8 cellular contexts compared by ENCODE assay signal in genomic region chr7:94655562-94655883, GRCh38. TPM values are rescaled to one million over a fixed set of nuclear protein-coding genes. Genes with fewer than 3 reads are reported as not detected.
DNase-seq lines count a peak whose midpoint lies in the region; ATAC-seq and TF ChIP-seq lines count a peak whose summit lies in the region.

No MANE protein-coding gene starts in this region.

- H3K9me2 ChIP-seq in SU-DHL-6 (replicated peaks; ENCODE audit: insufficient read depth, low read length), result no peaks in the 10 kb centered on the region

- H3K27me3 ChIP-seq in SU-DHL-6 (ENCODE audit: low read length), result no peaks in the 10 kb centered on the region

- H3K36me3 ChIP-seq in SU-DHL-6 (ENCODE audit: low read length), result no peaks in the 10 kb centered on the region

- H3K4me3 ChIP-seq in GM08714 (ENCODE audit: low read length) (peak overlapping the region; percentile 75), SU-DHL-6 (ENCODE audit: insufficient read depth, low read length, poor library complexity, severe bottlenecking) (peak overlapping the region; percentile 82), foreskin fibroblast (ENCODE audit: low read depth in 1 of 2, low read length in 2 of 2) (peak overlapping the region; percentile 60 to 69), retinal pigment epithelial cell (ENCODE audit: low read length) (peak overlapping the region; percentile 84)

- peak overlapping the region; percentile 53 for H3K27ac ChIP-seq in SU-DHL-6 (ENCODE audit: low read depth, low read length)

- ATAC-seq in HG03521 (IDR thresholded peaks at IDR 0.05; ENCODE audit: unreplicated experiment) (no peak), HG03039 (IDR thresholded peaks at IDR 0.05; ENCODE audit: unreplicated experiment) (no peak)

- H3K79me2 ChIP-seq in SU-DHL-6 (ENCODE audit: insufficient read depth, low read length), result peaks cover 33% of the 10 kb centered on the region

- TF ChIP-seq CTCF in SU-DHL-6 (IDR thresholded peaks at IDR 0.05; ENCODE audit: insufficient read depth, low read length, poor library complexity, severe bottlenecking) (no peak), foreskin fibroblast (IDR thresholded peaks at IDR 0.05; ENCODE audit: low read depth, low read length) (no peak), retinal pigment epithelial cell (conservative IDR thresholded peaks at IDR 0.05; ENCODE audit: low read depth, low read length) (no peak)

- no peaks in the 10 kb centered on the region for H3K9me3 ChIP-seq in SU-DHL-6 (ENCODE audit: insufficient read depth, low read length)

- H3K4me2 ChIP-seq in SU-DHL-6 (ENCODE audit: low read depth, low read length, poor library complexity, severe bottlenecking), result peak overlapping the region; percentile 82

- peak overlapping the region; percentile 65 for H3K9ac ChIP-seq in SU-DHL-6 (ENCODE audit: low read length)

- peak overlapping the region; percentile 78 for H2AFZ ChIP-seq in SU-DHL-6 (ENCODE audit: low read depth, low read length, severe bottlenecking)

- DNase-seq in foreskin fibroblast (peak in 1 of 2 donors; percentile 46), retinal pigment epithelial cell (ENCODE audit: low read depth) (no peak), NCI-H510A treated with DMSO at 0.1 percent for 48 hours (lab: John Stamatoyannopoulos, UW) (no peak), dermis blood vessel endothelial cell (no peak)

- peaks cover 50% of the 10 kb centered on the region for H4K20me1 ChIP-seq in SU-DHL-6 (ENCODE audit: low read depth, low read length)

- H3F3A ChIP-seq in SU-DHL-6 (ENCODE audit: insufficient read depth), result peaks cover 18% of the 10 kb centered on the region

RNA-seq across cellular contexts. Expression of gene SGCE, which starts 0.4 kb away (rescaled TPM):
- 82.5 and 85.4 TPM in 2 replicates for total RNA-seq in dermis blood vessel endothelial cell
